In the genomic region with DNA sequence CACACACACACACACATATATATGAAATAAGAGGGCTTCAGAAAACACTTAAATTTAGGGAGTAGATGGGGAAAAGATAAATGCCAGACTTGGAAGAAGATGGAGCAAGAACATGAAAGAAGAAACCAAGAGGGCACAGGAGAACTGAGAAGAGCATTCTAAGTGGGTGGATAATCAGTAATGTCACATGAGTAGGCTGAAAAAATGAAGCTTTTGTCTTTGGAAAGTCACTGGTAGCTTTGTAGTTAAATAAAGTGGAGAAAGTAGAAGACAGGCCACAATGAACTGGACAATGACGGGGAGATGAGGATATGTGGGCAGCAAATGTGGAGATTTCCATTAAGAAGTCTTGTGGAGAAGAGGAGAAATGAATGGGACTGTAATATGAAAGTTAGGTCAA, we compare ENCODE assay signal across 22 cellular contexts. TPM values are rescaled to one million over a fixed set of nuclear protein-coding genes. Genes with fewer than 3 reads are reported as not detected.
"Had no signal": no experiment of that assay in that cellular context is flagged by ENCODE, and none has a peak within 500 bp of the region (broad histone marks: within the 10 kb centered on the region; RNA-seq: fewer than 3 reads in every experiment).

No MANE protein-coding gene starts in this region.

- H2AFZ ChIP-seq: neural progenitor cell had no signal

- H3K27me3 ChIP-seq: cardiac muscle cell, heart left ventricle, tibial nerve had no signal

- H3K9me3 ChIP-seq: heart left ventricle, tibial nerve had no signal

- ATAC-seq: activated CD4-positive, alpha-beta T cell treated with anti-CD3 and anti-CD28 coated beads for 36 hours; activated T-helper 17 cell treated with anti-CD3 and anti-CD28 coated beads, Interleukin-2, amount 50 U/mL, for 72 hours; heart left ventricle; left ventricle myocardium superior; stimulated activated naive CD8-positive, alpha-beta T cell treated with anti-CD3 and anti-CD28 coated beads, Interleukin-15, Interleukin-2, amounts not matched to agents 100 U/mL and 50 U/mL, for 24 hours; T-cell; WTC11 had no signal

- H3K4me3 ChIP-seq: cardiac muscle cell, neural progenitor cell, tibial nerve had no signal

- H3K27ac ChIP-seq: cardiac muscle cell, epithelial cell of prostate, neural progenitor cell had no signal

- DNase-seq: activated CD4-positive, alpha-beta memory T cell treated with anti-CD3 and anti-CD28 coated beads for 36 hours; activated CD4-positive, alpha-beta T cell treated with anti-CD3 and anti-CD28 coated beads for 36 hours; activated naive CD4-positive, alpha-beta T cell treated with Interleukin-2 at 50 U/mL for 16 hours; activated naive CD8-positive, alpha-beta T cell treated with anti-CD3 and anti-CD28 coated beads, Interleukin-2, amount 10 ng/mL, durations not matched to agents 7 days and 5 days; activated T-cell treated with anti-CD3 and anti-CD28 coated beads for 4 hours; amygdala; endodermal cell; heart left ventricle; immature natural killer cell; kidney glomerular epithelial cell; left ventricle myocardium superior; naive B cell; stimulated activated naive CD8-positive, alpha-beta T cell treated with anti-CD3 and anti-CD28 coated beads, Interleukin-15, Interleukin-2, amounts not matched to agents 100 U/mL and 50 U/mL, for 24 hours; substantia nigra; T-cell had no signal

- H3K9ac ChIP-seq: neural progenitor cell had no signal

- H3K36me3 ChIP-seq: cardiac muscle cell, heart left ventricle, neural progenitor cell, tibial nerve had no signal

RNA-seq across cellular contexts. Expression of a gene that starts 2.2 kb away (rescaled TPM):
- total RNA-seq: mononuclear cell had no signal
